In genomic region chr1:145927073-145927886, GRCh38 we compare ENCODE assay signal across 1 cellular context.
A peak's percentile ranks its signal among the peaks of the same experiment; 100 is the strongest.
TF ChIP-seq lines count a peak whose summit lies in the region.

Gene RBM8A, minus strand, starts transcription at chr1:145927484. Its CDS starts 58 bp downstream, at chr1:145927426.

TF ChIP-seq in HepG2, 621 proteins besides CTCF, POLR2A, EP300 and RAD21 (continued from another document and continues in another):
- TF ChIP-seq, protein P1, sequence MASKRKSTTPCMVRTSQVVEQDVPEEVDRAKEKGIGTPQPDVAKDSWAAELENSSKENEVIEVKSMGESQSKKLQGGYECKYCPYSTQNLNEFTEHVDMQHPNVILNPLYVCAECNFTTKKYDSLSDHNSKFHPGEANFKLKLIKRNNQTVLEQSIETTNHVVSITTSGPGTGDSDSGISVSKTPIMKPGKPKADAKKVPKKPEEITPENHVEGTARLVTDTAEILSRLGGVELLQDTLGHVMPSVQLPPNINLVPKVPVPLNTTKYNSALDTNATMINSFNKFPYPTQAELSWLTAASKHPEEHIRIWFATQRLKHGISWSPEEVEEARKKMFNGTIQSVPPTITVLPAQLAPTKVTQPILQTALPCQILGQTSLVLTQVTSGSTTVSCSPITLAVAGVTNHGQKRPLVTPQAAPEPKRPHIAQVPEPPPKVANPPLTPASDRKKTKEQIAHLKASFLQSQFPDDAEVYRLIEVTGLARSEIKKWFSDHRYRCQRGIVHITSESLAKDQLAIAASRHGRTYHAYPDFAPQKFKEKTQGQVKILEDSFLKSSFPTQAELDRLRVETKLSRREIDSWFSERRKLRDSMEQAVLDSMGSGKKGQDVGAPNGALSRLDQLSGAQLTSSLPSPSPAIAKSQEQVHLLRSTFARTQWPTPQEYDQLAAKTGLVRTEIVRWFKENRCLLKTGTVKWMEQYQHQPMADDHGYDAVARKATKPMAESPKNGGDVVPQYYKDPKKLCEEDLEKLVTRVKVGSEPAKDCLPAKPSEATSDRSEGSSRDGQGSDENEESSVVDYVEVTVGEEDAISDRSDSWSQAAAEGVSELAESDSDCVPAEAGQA (IDR thresholded peaks at IDR 0.05; ENCODE audit: low read depth), result no peak
- TF ChIP-seq, protein P1 (CRISPR knock-in tag; IDR thresholded peaks at IDR 0.05; ENCODE audit: borderline replicate concordance), result no peak
- TF ChIP-seq ZNF451 (CRISPR knock-in tag; IDR thresholded peaks at IDR 0.05) (no peak), ZNF33A (CRISPR knock-in tag; IDR thresholded peaks at IDR 0.05; ENCODE audit: borderline replicate concordance) (no peak), EEA1 (CRISPR knock-in tag; IDR thresholded peaks at IDR 0.05; ENCODE audit: borderline replicate concordance) (peak; percentile 90; the same call in 1 of the 2 replicates), NCOA1 (CRISPR knock-in tag; IDR thresholded peaks at IDR 0.05) (no peak), FOXA3 (CRISPR knock-in tag; IDR thresholded peaks at IDR 0.05) (no peak; the same call in 1 of the 2 replicates), JUN (CRISPR knock-in tag; IDR thresholded peaks at IDR 0.05) (peak; percentile 15; the same call in 1 of the 2 replicates), SMC3 (IDR thresholded peaks at IDR 0.05; ENCODE audit: low read length) (no peak), RERE (CRISPR knock-in tag; IDR thresholded peaks at IDR 0.05; ENCODE audit: low read depth) (no peak), ZNF644 (CRISPR knock-in tag; IDR thresholded peaks at IDR 0.05; ENCODE audit: low read depth) (no peak), ARHGAP35 (CRISPR knock-in tag; IDR thresholded peaks at IDR 0.05; ENCODE audit: borderline replicate concordance) (no peak; the same call in 1 of the 2 replicates), PREB (CRISPR knock-in tag; IDR thresholded peaks at IDR 0.05) (no peak), ZNF615 (CRISPR knock-in tag; IDR thresholded peaks at IDR 0.05; ENCODE audit: borderline replicate concordance) (0 out of 2 replicates have a peak, but pooled peaks have one; percentile 41), MAFF (IDR thresholded peaks at IDR 0.05; ENCODE audit: low read depth, low read length) (no peak), TCF7 (IDR thresholded peaks at IDR 0.05; ENCODE audit: low read depth) (no peak), HMGA1 (CRISPR knock-in tag; conservative IDR thresholded peaks at IDR 0.05) (no peak), MBD4 (IDR thresholded peaks at IDR 0.05; ENCODE audit: borderline replicate concordance, low read length) (no peak), ZNF12 (CRISPR knock-in tag; IDR thresholded peaks at IDR 0.05) (no peak), NCOR1 (IDR thresholded peaks at IDR 0.05; ENCODE audit: borderline replicate concordance, low read length) (peak; percentile 47; the same call in 1 of the 2 replicates), ZNF678 (CRISPR knock-in tag; IDR thresholded peaks at IDR 0.05) (no peak), ADNP (CRISPR knock-in tag; IDR thresholded peaks at IDR 0.05) (no peak), ARNTL (CRISPR knock-in tag; IDR thresholded peaks at IDR 0.05) (peak; percentile 62; the same call in 1 of the 2 replicates), ZNF570 (CRISPR knock-in tag; IDR thresholded peaks at IDR 0.05; ENCODE audit: borderline replicate concordance) (0 out of 2 replicates have a peak, but pooled peaks have one; percentile 39), TBP (CRISPR knock-in tag; IDR thresholded peaks at IDR 0.05) (no peak), TFDP2 (CRISPR knock-in tag; IDR thresholded peaks at IDR 0.05) (peak; percentile 51; the same call in 1 of the 2 replicates), ZNF709 (CRISPR knock-in tag; IDR thresholded peaks at IDR 0.05) (no peak), KLF15 (CRISPR knock-in tag; IDR thresholded peaks at IDR 0.05; ENCODE audit: borderline replicate concordance) (no peak), ZNF446 (CRISPR knock-in tag; IDR thresholded peaks at IDR 0.05) (no peak), MLX (CRISPR knock-in tag; IDR thresholded peaks at IDR 0.05) (no peak), ZFYVE20 (CRISPR knock-in tag; IDR thresholded peaks at IDR 0.05; ENCODE audit: borderline replicate concordance, low read depth) (no peak), ZNF441 (CRISPR knock-in tag; IDR thresholded peaks at IDR 0.05; ENCODE audit: borderline replicate concordance) (peak; percentile 73; the same call in 1 of the 2 replicates), NR3C1 (CRISPR knock-in tag; IDR thresholded peaks at IDR 0.05) (no peak), ZKSCAN1 (IDR thresholded peaks at IDR 0.05; ENCODE audit: low read length) (no peak), MTERF4 (CRISPR knock-in tag; IDR thresholded peaks at IDR 0.05) (no peak), ZNF530 (CRISPR knock-in tag; IDR thresholded peaks at IDR 0.05; ENCODE audit: low read depth) (no peak), DMAP1 (CRISPR knock-in tag; IDR thresholded peaks at IDR 0.05) (peak; percentile 88), ZNF414 (CRISPR knock-in tag; IDR thresholded peaks at IDR 0.05) (no peak; the same call in 1 of the 2 replicates), ZNF143 (CRISPR knock-in tag; IDR thresholded peaks at IDR 0.05) (peak; percentile 86)
- TF ChIP-seq, protein P2, sequence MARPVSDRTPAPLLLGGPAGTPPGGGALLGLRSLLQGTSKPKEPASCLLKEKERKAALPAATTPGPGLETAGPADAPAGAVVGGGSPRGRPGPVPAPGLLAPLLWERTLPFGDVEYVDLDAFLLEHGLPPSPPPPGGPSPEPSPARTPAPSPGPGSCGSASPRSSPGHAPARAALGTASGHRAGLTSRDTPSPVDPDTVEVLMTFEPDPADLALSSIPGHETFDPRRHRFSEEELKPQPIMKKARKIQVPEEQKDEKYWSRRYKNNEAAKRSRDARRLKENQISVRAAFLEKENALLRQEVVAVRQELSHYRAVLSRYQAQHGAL (CRISPR knock-in tag; IDR thresholded peaks at IDR 0.05; ENCODE audit: not compliant biosample characterization), result no peak
- TF ChIP-seq, protein P3, sequence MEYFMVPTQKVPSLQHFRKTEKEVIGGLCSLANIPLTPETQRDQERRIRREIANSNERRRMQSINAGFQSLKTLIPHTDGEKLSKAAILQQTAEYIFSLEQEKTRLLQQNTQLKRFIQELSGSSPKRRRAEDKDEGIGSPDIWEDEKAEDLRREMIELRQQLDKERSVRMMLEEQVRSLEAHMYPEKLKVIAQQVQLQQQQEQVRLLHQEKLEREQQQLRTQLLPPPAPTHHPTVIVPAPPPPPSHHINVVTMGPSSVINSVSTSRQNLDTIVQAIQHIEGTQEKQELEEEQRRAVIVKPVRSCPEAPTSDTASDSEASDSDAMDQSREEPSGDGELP (IDR thresholded peaks at IDR 0.05; ENCODE audit: borderline replicate concordance, low read depth), result no peak
- TF ChIP-seq, protein P4, sequence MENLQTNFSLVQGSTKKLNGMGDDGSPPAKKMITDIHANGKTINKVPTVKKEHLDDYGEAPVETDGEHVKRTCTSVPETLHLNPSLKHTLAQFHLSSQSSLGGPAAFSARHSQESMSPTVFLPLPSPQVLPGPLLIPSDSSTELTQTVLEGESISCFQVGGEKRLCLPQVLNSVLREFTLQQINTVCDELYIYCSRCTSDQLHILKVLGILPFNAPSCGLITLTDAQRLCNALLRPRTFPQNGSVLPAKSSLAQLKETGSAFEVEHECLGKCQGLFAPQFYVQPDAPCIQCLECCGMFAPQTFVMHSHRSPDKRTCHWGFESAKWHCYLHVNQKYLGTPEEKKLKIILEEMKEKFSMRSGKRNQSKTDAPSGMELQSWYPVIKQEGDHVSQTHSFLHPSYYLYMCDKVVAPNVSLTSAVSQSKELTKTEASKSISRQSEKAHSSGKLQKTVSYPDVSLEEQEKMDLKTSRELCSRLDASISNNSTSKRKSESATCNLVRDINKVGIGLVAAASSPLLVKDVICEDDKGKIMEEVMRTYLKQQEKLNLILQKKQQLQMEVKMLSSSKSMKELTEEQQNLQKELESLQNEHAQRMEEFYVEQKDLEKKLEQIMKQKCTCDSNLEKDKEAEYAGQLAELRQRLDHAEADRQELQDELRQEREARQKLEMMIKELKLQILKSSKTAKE (CRISPR knock-in tag; IDR thresholded peaks at IDR 0.05; ENCODE audit: borderline replicate concordance), result 0 out of 2 replicates have a peak, but pooled peaks have one; percentile 24
